9 cellular contexts compared by ENCODE assay signal in genomic region chr3:125057186-125057850, GRCh38. TPM values are rescaled to one million over a fixed set of nuclear protein-coding genes. Genes with fewer than 3 reads are reported as not detected.
DNase-seq lines count a peak whose midpoint lies in the region; ATAC-seq, FAIRE-seq and TF ChIP-seq lines count a peak whose summit lies in the region.
"Had no signal": no experiment of that assay in that cellular context is flagged by ENCODE, and none has a peak within 500 bp of the region (broad histone marks: within the 10 kb centered on the region; RNA-seq: fewer than 3 reads in every experiment).

No MANE protein-coding gene starts in this region.

- no peak overlapping the region for H3K4me3 ChIP-seq in fibroblast of pulmonary artery (replicated peaks; ENCODE audit: low read depth, low read length)
- no peak overlapping the region for H3K4me3 ChIP-seq in smooth muscle cell

- H3K27ac ChIP-seq in smooth muscle cell (ENCODE audit: low read depth): peak overlapping the region; percentile 65

- H3K36me3 ChIP-seq in smooth muscle cell (ENCODE audit: low read depth): no peaks in the 10 kb centered on the region

- TF ChIP-seq POLR2A in GM12892 (IDR thresholded peaks at IDR 0.05; ENCODE audit: low read depth, low read length): no peak

- peaks cover 27% of the 10 kb centered on the region for H4K20me1 ChIP-seq in smooth muscle cell (ENCODE audit: low read depth)

- TF ChIP-seq CTCF in fibroblast of pulmonary artery (IDR thresholded peaks at IDR 0.05; ENCODE audit: low read length, missing control alignments): no peak
- no peak for TF ChIP-seq CTCF in smooth muscle cell (IDR thresholded peaks at IDR 0.05; ENCODE audit: borderline replicate concordance, insufficient read depth, poor library complexity, severe bottlenecking)

- H3K4me2 ChIP-seq in smooth muscle cell: peak overlapping the region; percentile 85

- H3K9ac ChIP-seq in smooth muscle cell (ENCODE audit: low read depth): no peak overlapping the region

- H3F3A ChIP-seq in smooth muscle cell (ENCODE audit: low read depth): peaks cover 31% of the 10 kb centered on the region

- no peak for ATAC-seq in HG03139 (IDR thresholded peaks at IDR 0.05; ENCODE audit: unreplicated experiment)
- ATAC-seq: stimulated activated naive CD8-positive, alpha-beta T cell treated with anti-CD3 and anti-CD28 coated beads, Interleukin-15, Interleukin-2, amounts not matched to agents 100 U/mL and 50 U/mL, for 24 hours had no signal

- 56% methylated on average over 3 of the region's 3 CpGs for WGBS in smooth muscle cell (ENCODE audit: low lambda C conversion rate)

- DNase-seq in GM12892 (ENCODE audit: insufficient read length) (no peak), SW480 (ENCODE audit: low spot score) (peak; percentile 53), fibroblast of pulmonary artery (ENCODE audit: low read depth) (peak; percentile 70), smooth muscle cell (lab: John Stamatoyannopoulos, UW; ENCODE audit: unreplicated experiment) (no peak), anterior cingulate cortex (lab: John Stamatoyannopoulos, UW) (no peak), COLO668 (lab: John Stamatoyannopoulos, UW; ENCODE audit: unreplicated experiment) (no peak)
- DNase-seq: stimulated activated naive CD8-positive, alpha-beta T cell treated with anti-CD3 and anti-CD28 coated beads, Interleukin-15, Interleukin-2, amounts not matched to agents 100 U/mL and 50 U/mL, for 24 hours had no signal

- H3K79me2 ChIP-seq in smooth muscle cell (ENCODE audit: low read depth): peaks cover 25% of the 10 kb centered on the region

- peak; percentile 21 for FAIRE-seq in GM12892 (lab: Jason Lieb, UNC)
- FAIRE-seq: GM18507 had no signal

- H3K27me3 ChIP-seq in smooth muscle cell (ENCODE audit: low read depth): no peaks in the 10 kb centered on the region

- no peak overlapping the region for H2AFZ ChIP-seq in smooth muscle cell (ENCODE audit: low read depth)

- peaks cover 29% of the 10 kb centered on the region for H3K4me1 ChIP-seq in smooth muscle cell (ENCODE audit: low read depth)

- H3K9me3 ChIP-seq in smooth muscle cell (replicated peaks; ENCODE audit: low read depth): no peaks in the 10 kb centered on the region

RNA-seq across cellular contexts. Expression of gene HEG1, which starts 1.5 kb away (rescaled TPM):
- polyA plus RNA-seq in GM12892 (2012; ENCODE audit: missing spikeins): 13.3 TPM
- total RNA-seq in smooth muscle cell: 43.5 and 50.3 TPM in 2 replicates
- 28.0 and 32.8 TPM in 2 replicates for polyA plus RNA-seq in smooth muscle cell

Comparison
In these comparisons a context has a peak if more than half of its experiments do, and no peak if none do; other contexts are left out.
1. DNase-seq: peak in SW480 (single experiment) and fibroblast of pulmonary artery (single experiment); none in GM12892 (single experiment), smooth muscle cell (single experiment), anterior cingulate cortex (0 of 58) and COLO668 (single experiment).